Comparison of ENCODE assay signal across 19 cellular contexts in genomic region chr4:7912826-7913225, GRCh38. TPM values are rescaled to one million over a fixed set of nuclear protein-coding genes. Genes with fewer than 3 reads are reported as not detected.
DNase-seq lines count a peak whose midpoint lies in the region; ATAC-seq, FAIRE-seq and TF ChIP-seq lines count a peak whose summit lies in the region.
"Had no signal": no experiment of that assay in that cellular context is flagged by ENCODE, and none has a peak within 500 bp of the region (broad histone marks: within the 10 kb centered on the region; RNA-seq: fewer than 3 reads in every experiment).

No MANE protein-coding gene starts in this region.

- H3K27me3 Mint-ChIP-seq in glutamatergic neuron (ENCODE audit: unreplicated experiment) = peaks cover 20% of the 10 kb centered on the region

- CTCF ChIA-PET in Panc1 (lab: Charles Lee) (no interaction called here), GM10248 (lab: Yijun Ruan, JAX) (interaction anchor here (0.9 kb wide), 1 partner anchor 17 kb away, joined by 4 read pairs; no protein-coding TSS in a partner anchor)

- H3K4me1 ChIP-seq in Panc1 (ENCODE audit: control insufficient read depth, insufficient read depth, low read length) (peaks cover 96% of the 10 kb centered on the region), sigmoid colon (peaks cover 0 to 94% (median 72%) of the 10 kb centered on the region in 4 donors), body of pancreas (peaks cover 10% of the 10 kb centered on the region)

- H3K4me3 ChIP-seq in Panc1 (ENCODE audit: low read depth in 2 of 2, low read length in 2 of 2) (no peak overlapping the region), sigmoid colon (no peak overlapping the region), body of pancreas (no peak overlapping the region)
- H3K4me3 ChIP-seq: A549, SJSA1 had no signal

- ATAC-seq in Panc1 (no peak), body of pancreas (no peak)
- ATAC-seq: A549 had no signal

- no TSS peak for BruUV-seq in Panc1 (replicated peaks; lab: Mats Ljungman, UMichigan)

- no peaks in the 10 kb centered on the region for H3K27me3 ChIP-seq in Panc1 (ENCODE audit: control insufficient read depth, insufficient read depth, low read length)
- H3K27me3 ChIP-seq in sigmoid colon = no peaks in the 10 kb centered on the region
- no peaks in the 10 kb centered on the region for H3K27me3 ChIP-seq in body of pancreas
- H3K27me3 ChIP-seq: SJSA1 had no signal

- TF ChIP-seq CTCF in Panc1 (IDR thresholded peaks at IDR 0.05) (no peak), glutamatergic neuron (IDR thresholded peaks at IDR 0.05; ENCODE audit: partially characterized antibody, unreplicated experiment) (no peak), sigmoid colon (IDR thresholded peaks at IDR 0.05) (no peak), GM10248 (IDR thresholded peaks at IDR 0.05; ENCODE audit: control extremely low read depth, extremely low read depth, low read depth, missing control alignments) (no peak), body of pancreas (IDR thresholded peaks at IDR 0.05) (no peak)

- intact Hi-C loops in Panc1 (cut with micrococcal nuclease; ENCODE audit: unreplicated experiment) = no loop called here
- intact Hi-C loops in sigmoid colon (cut with DNase I) = loop anchor here (5.0 kb wide), 1 partner anchor 41 kb away; no protein-coding TSS in a partner anchor
- intact Hi-C loops in body of pancreas (cut with DNase I) = no loop called here

- H3K36me3 ChIP-seq in Panc1 (ENCODE audit: control insufficient read depth, insufficient read depth, low read length) = no peaks in the 10 kb centered on the region
- no peaks in the 10 kb centered on the region for H3K36me3 ChIP-seq in sigmoid colon
- H3K36me3 ChIP-seq in body of pancreas (replicated peaks in 1 of 2; ENCODE audit: insufficient read depth in 1 of 2, low read depth in 2 of 2) = no peaks in the 10 kb centered on the region

- peak overlapping the region; percentile 99 for H3K27ac Mint-ChIP-seq in glutamatergic neuron (ENCODE audit: unreplicated experiment)

- H3K27ac ChIP-seq in Panc1 (ENCODE audit: low read length) (peak overlapping the region; percentile 95), sigmoid colon (peak overlapping the region in 3 of 4 donors; percentile 85 to 94 (median 90)), body of pancreas (no peak overlapping the region)
- H3K27ac ChIP-seq: C4-2B, RWPE1, SJSA1 had no signal

- 97 to 98% methylated on average over 1 of the region's 1 CpG for WGBS in sigmoid colon, 2 donors
- WGBS in body of pancreas, 2 donors = 89 to 100% methylated on average over 1 of the region's 1 CpG

- H3K4me3 Mint-ChIP-seq in glutamatergic neuron (ENCODE audit: unreplicated experiment) = peak overlapping the region; percentile 90

- in situ Hi-C loops in Panc1 (cut with HindIII; ENCODE audit: low pct_unique_long_range_greater_than_20kb, low sequenced_read_pairs) = no loop called here

- H3K9me3 ChIP-seq in Panc1 (ENCODE audit: control insufficient read depth, insufficient read depth, low read depth, low read length) (no peaks in the 10 kb centered on the region), sigmoid colon (no peaks in the 10 kb centered on the region), body of pancreas (no peaks in the 10 kb centered on the region)
- H3K9me3 ChIP-seq: A549, SJSA1 had no signal

- POLR2A ChIA-PET in Panc1 (lab: Charles Lee) = interaction anchor here (0.7 kb wide), 1 partner anchor 46 kb away, joined by 3 read pairs; no protein-coding TSS in a partner anchor
- POLR2A ChIA-PET in GM10248 (lab: Yijun Ruan, JAX) = no interaction called here

- peaks cover 79% of the 10 kb centered on the region for H3K4me1 Mint-ChIP-seq in glutamatergic neuron (ENCODE audit: low read depth, unreplicated experiment)

- TF ChIP-seq EP300 in sigmoid colon (IDR thresholded peaks at IDR 0.05) = no peak

- TF ChIP-seq POLR2A in sigmoid colon (IDR thresholded peaks at IDR 0.05) (no peak), body of pancreas (IDR thresholded peaks at IDR 0.05) (no peak)

- DNase-seq in EH (ENCODE audit: low read depth) (peak; percentile 46), Panc1 (ENCODE audit: low read depth, low spot score) (no peak), glutamatergic neuron (no peak), sigmoid colon (no peak), GM10248 (ENCODE audit: extremely low spot score) (no peak), frontal cortex (ENCODE audit: low spot score in 2 of 2) (no peak), body of pancreas (no peak)
- DNase-seq: DMS 273 treated with DMSO at 0.1 percent for 48 hours, H7, Karpas-422, NCI-H1105, NCI-H1694 treated with DMSO at 0.1 percent for 48 hours, NCI-H446 treated with DMSO at 0.1 percent for 48 hours, NCI-H748 treated with DMSO at 0.1 percent for 48 hours, OCI-M1 had no signal

- H3K9me3 Mint-ChIP-seq in glutamatergic neuron (ENCODE audit: unreplicated experiment) = peaks cover 38% of the 10 kb centered on the region

- no peaks in the 10 kb centered on the region for H3K36me3 Mint-ChIP-seq in glutamatergic neuron (ENCODE audit: unreplicated experiment)

- FAIRE-seq in frontal cortex (lab: Jason Lieb, UNC) = no peak
- FAIRE-seq: A549 had no signal

RNA-seq across cellular contexts. Expression of gene AFAP1, which starts 26.8 kb away (rescaled TPM):
- total RNA-seq in Panc1 (2021; ENCODE audit: unreplicated experiment) = 94.7 TPM
- polyA plus RNA-seq in Panc1 (2012; ENCODE audit: insufficient read length) = 90.7 TPM
- total RNA-seq in glutamatergic neuron (ENCODE audit: unreplicated experiment) = 528 TPM
- total RNA-seq in sigmoid colon = 10 to 100 TPM; 24.0 to 51.3 (median 38.2) TPM
- 10 to 100 TPM in 1 of 3 donors, 1 to 10 TPM in 2; 7.6 to 14.5 (median 9.6) TPM for polyA plus RNA-seq in sigmoid colon
- 45.2 TPM for total RNA-seq in frontal cortex
- total RNA-seq in body of pancreas = 10 to 100 TPM in 1 of 2 donors, 1 to 10 TPM in 1; 9.6 to 35.3 TPM

Comparison
In these comparisons a context has a peak if more than half of its experiments do, and no peak if none do; other contexts are left out.
1. H3K27ac ChIP-seq: peak in Panc1 (single experiment) and sigmoid colon (3 of 4); none in body of pancreas (0 of 4).